28 cellular contexts compared by ENCODE assay signal in the genomic region with DNA sequence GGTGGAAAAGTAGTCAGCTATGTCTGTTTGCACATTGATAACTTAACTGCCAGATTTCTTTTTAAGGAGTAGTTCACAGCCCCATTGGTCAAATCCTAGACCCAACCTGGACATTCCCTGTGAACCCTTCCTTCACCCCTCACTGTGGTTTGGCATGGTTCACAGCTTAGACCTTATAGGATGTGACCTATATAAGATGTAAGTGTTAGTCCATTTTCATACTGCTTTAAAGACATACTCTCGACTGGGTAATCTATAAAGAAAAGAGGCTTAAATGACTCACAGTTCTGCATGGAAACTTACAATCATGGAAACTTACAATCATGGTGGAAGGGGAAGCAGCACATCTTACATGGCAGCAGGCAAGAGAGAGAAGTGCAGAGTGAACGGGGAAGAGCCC.
"Had no signal": no experiment of that assay in that cellular context is flagged by ENCODE, and none has a peak within 500 bp of the region (broad histone marks: within the 10 kb centered on the region; RNA-seq: fewer than 3 reads in every experiment).

No MANE protein-coding gene starts in this region.

- H3K27me3 Mint-ChIP-seq: activated CD4-positive, alpha-beta T cell treated with anti-CD3 and anti-CD28 coated beads, Interleukin-2, amount 10 ng/mL, durations not matched to agents 7 days and 5 days; activated naive CD4-positive, alpha-beta T cell treated with anti-CD3 and anti-CD28 coated beads, Interleukin-2, amount 10 ng/mL, durations not matched to agents 7 days and 5 days; central memory CD8-positive, alpha-beta T cell; dendritic cell treated with granulocyte-macrophage colony-stimulating factor and Interleukin-4, amounts not matched to agents 40 ng/mL and 50 ng/mL, for 4 days; T-helper 17 cell had no signal

- H3K4me3 Mint-ChIP-seq: activated CD4-positive, alpha-beta T cell treated with anti-CD3 and anti-CD28 coated beads, Interleukin-2, amount 10 ng/mL, durations not matched to agents 7 days and 5 days; activated naive CD4-positive, alpha-beta T cell treated with anti-CD3 and anti-CD28 coated beads, Interleukin-2, amount 10 ng/mL, durations not matched to agents 7 days and 5 days; activated naive CD8-positive, alpha-beta T cell; activated T-cell treated with anti-CD3 and anti-CD28 coated beads, Interleukin-2, amount 50 U/mL, for 4 hours; central memory CD8-positive, alpha-beta T cell; dendritic cell treated with granulocyte-macrophage colony-stimulating factor and Interleukin-4, amounts not matched to agents 40 ng/mL and 50 ng/mL, for 4 days; endodermal cell; T-helper 17 cell; T-helper 2 cell treated with Interferon-gamma antibody and Interleukin-4, amounts not matched to agents 5 μg/mL and 100 μg/mL, for 36 hours had no signal

- H3K36me3 Mint-ChIP-seq: activated naive CD4-positive, alpha-beta T cell treated with anti-CD3 and anti-CD28 coated beads, Interleukin-2, amount 10 ng/mL, durations not matched to agents 7 days and 5 days; activated naive CD8-positive, alpha-beta T cell had no signal

- H3K9me3 Mint-ChIP-seq: activated CD4-positive, alpha-beta T cell treated with anti-CD3 and anti-CD28 coated beads, Interleukin-2, amount 10 ng/mL, durations not matched to agents 7 days and 5 days; activated naive CD4-positive, alpha-beta T cell treated with anti-CD3 and anti-CD28 coated beads, Interleukin-2, amount 10 ng/mL, durations not matched to agents 7 days and 5 days; T-helper 2 cell treated with Interferon-gamma antibody and Interleukin-4, amounts not matched to agents 5 μg/mL and 100 μg/mL, for 36 hours had no signal

- H3K27ac Mint-ChIP-seq: activated CD4-positive, alpha-beta T cell treated with anti-CD3 and anti-CD28 coated beads, Interleukin-2, amount 10 ng/mL, durations not matched to agents 7 days and 5 days; activated naive CD4-positive, alpha-beta T cell treated with anti-CD3 and anti-CD28 coated beads, Interleukin-2, amount 10 ng/mL, durations not matched to agents 7 days and 5 days; activated naive CD8-positive, alpha-beta T cell; activated T-helper 2 cell treated with anti-CD3 and anti-CD28 coated beads, Interferon-gamma antibody, Interleukin-2, Interleukin-4, amounts not matched to agents 10 μg/mL and 5 μg/mL and 100 μg/mL, durations not matched to agents 14 hours and 24 hours and 36 hours; dendritic cell treated with granulocyte-macrophage colony-stimulating factor and Interleukin-4, amounts not matched to agents 40 ng/mL and 50 ng/mL, for 4 days; endodermal cell; T-helper 17 cell; T-helper 2 cell treated with Interferon-gamma antibody and Interleukin-4, amounts not matched to agents 5 μg/mL and 100 μg/mL, for 36 hours had no signal

- ATAC-seq: activated T-cell treated with anti-CD3 and anti-CD28 coated beads, Interleukin-2, amount 50 U/mL, for 4 hours; foreskin keratinocyte; gastrocnemius medialis; heart left ventricle; T-helper 17 cell had no signal

- H3K4me1 Mint-ChIP-seq: activated CD4-positive, alpha-beta T cell treated with anti-CD3 and anti-CD28 coated beads, Interleukin-2, amount 10 ng/mL, durations not matched to agents 7 days and 5 days; activated naive CD4-positive, alpha-beta T cell treated with anti-CD3 and anti-CD28 coated beads, Interleukin-2, amount 10 ng/mL, durations not matched to agents 7 days and 5 days; central memory CD8-positive, alpha-beta T cell had no signal

- DNase-seq: activated CD4-positive, alpha-beta T cell treated with anti-CD3 and anti-CD28 coated beads for 4 hours; activated CD4-positive, alpha-beta T cell treated with anti-CD3 and anti-CD28 coated beads, Interleukin-2, amount 10 ng/mL, durations not matched to agents 7 days and 5 days; activated CD4-positive, alpha-beta T cell treated with anti-CD3 and anti-CD28 coated beads, Interleukin-2, amount 50 U/mL, for 48 hours; activated CD4-positive, CD25-positive, alpha-beta regulatory T cell; activated CD4-positive, CD25-positive, alpha-beta regulatory T cell treated with anti-CD3 and anti-CD28 coated beads, Interleukin-2, amount 50 U/mL, for 72 hours; activated CD8-positive, alpha-beta memory T cell treated with anti-CD3 and anti-CD28 coated beads for 24 hours; activated effector memory CD4-positive, alpha-beta T cell treated with anti-CD3 and anti-CD28 coated beads, Interleukin-2, amount 50 U/mL, for 16 hours; activated naive CD4-positive, alpha-beta T cell treated with anti-CD3 and anti-CD28 coated beads, Interleukin-2, amount 10 ng/mL, durations not matched to agents 7 days and 5 days; activated T-cell treated with anti-CD3 and anti-CD28 coated beads, Interleukin-2, amount 50 U/mL, for 4 hours; amniotic stem cell; anterior cingulate cortex; brain microvascular endothelial cell; dorsolateral prefrontal cortex; effector memory CD4-positive, alpha-beta T cell; endodermal cell; erythroblast; foreskin keratinocyte; gastrocnemius medialis; glutamatergic neuron; heart left ventricle; T-helper 1 cell; T-helper 17 cell; T1000 had no signal
